ENCODE assay signal across 28 cellular contexts in genomic region chr9:113995963-113996362, GRCh38.
A peak's percentile ranks its signal among the peaks of the same experiment; 100 is the strongest.
DNase-seq lines count a peak whose midpoint lies in the region; ATAC-seq and TF ChIP-seq lines count a peak whose summit lies in the region.
"Had no signal": no experiment of that assay in that cellular context is flagged by ENCODE, and none has a peak within 500 bp of the region (broad histone marks: within the 10 kb centered on the region; RNA-seq: fewer than 3 reads in every experiment).

No MANE protein-coding gene starts in this region.

- H4K20me1 ChIP-seq in PC-3 (ENCODE audit: low read length): no peaks in the 10 kb centered on the region

- H3K4me2 ChIP-seq in PC-3 (ENCODE audit: low read length): no peak overlapping the region
- H3K4me2 ChIP-seq: smooth muscle cell had no signal

- BruUV-seq in PC-3 (replicated peaks; lab: Mats Ljungman, UMichigan): no TSS peak

- no peak overlapping the region for H3K27ac ChIP-seq in endodermal cell (ENCODE audit: low read depth, low read length)
- no peak overlapping the region for H3K27ac ChIP-seq in PC-3 (ENCODE audit: low read length)
- H3K27ac ChIP-seq: esophagus squamous epithelium, foreskin keratinocyte, vagina had no signal

- H3K9me3 Mint-ChIP-seq in natural killer cell treated with Interleukin-12 subunit alpha and Interleukin-12 subunit beta and Interleukin-15 and Interleukin-18, amount 100 ng/mL, for 72 hours: no peaks in the 10 kb centered on the region
- H3K9me3 Mint-ChIP-seq in natural killer cell (no peaks in the 10 kb centered on the region), endodermal cell (no peaks in the 10 kb centered on the region)
- H3K9me3 Mint-ChIP-seq: activated naive CD8-positive, alpha-beta T cell treated with anti-CD3 and anti-CD28 coated beads, Interleukin-2, amount 50 U/mL, for 24 hours; mesothelial cell of epicardium; naive B cell had no signal

- H2AFZ ChIP-seq in PC-3 (ENCODE audit: low read length): no peak overlapping the region

- no peaks in the 10 kb centered on the region for H3K79me2 ChIP-seq in PC-3 (ENCODE audit: low read length)

- DNase-seq in natural killer cell treated with Interleukin-12 subunit alpha and Interleukin-12 subunit beta and Interleukin-15 and Interleukin-18, amount 100 ng/mL, for 72 hours (ENCODE audit: low spot score): peak; percentile 6
- no peak for DNase-seq in natural killer cell
- DNase-seq in endodermal cell: peak; percentile 20
- DNase-seq in posterior vena cava (ENCODE audit: low spot score): peak; percentile 46
- DNase-seq in PC-3: no peak
- no peak for DNase-seq in HUDEP-2 (lab: John Stamatoyannopoulos, UW; ENCODE audit: unreplicated experiment in 76 of 76)
- DNase-seq: activated CD4-positive, alpha-beta T cell treated with anti-CD3 and anti-CD28 coated beads for 36 hours; activated CD8-positive, alpha-beta T cell treated with anti-CD3 and anti-CD28 coated beads, Interleukin-2, amount 10 ng/mL, durations not matched to agents 7 days and 5 days; activated naive CD4-positive, alpha-beta T cell; activated naive CD8-positive, alpha-beta T cell treated with anti-CD3 and anti-CD28 coated beads, Interleukin-2, amount 50 U/mL, for 24 hours; activated T-cell treated with anti-CD3 and anti-CD28 coated beads, Interleukin-2, amount 50 U/mL, for 1 hour; central memory CD4-positive, alpha-beta T cell; esophagus squamous epithelium; foreskin keratinocyte; Karpas-422; naive B cell; NCI-H1417 treated with DMSO at 0.1 percent for 48 hours; NCI-H2081 treated with DMSO at 0.1 percent for 48 hours; NCI-H345; NCI-H69; SIG-M5; stimulated activated CD4-positive, alpha-beta T cell treated with anti-CD3 and anti-CD28 coated beads, Interleukin-1b, Interleukin-23, amount 100 ng/mL, for 48 hours; stimulated activated naive CD8-positive, alpha-beta T cell treated with anti-CD3 and anti-CD28 coated beads, Interleukin-15, Interleukin-2, amounts not matched to agents 100 U/mL and 50 U/mL, for 24 hours had no signal

- TF ChIP-seq CTCF in natural killer cell (IDR thresholded peaks at IDR 0.05) (no peak), endodermal cell (conservative IDR thresholded peaks at IDR 0.05) (no peak), PC-3 (conservative IDR thresholded peaks at IDR 0.05; ENCODE audit: low read depth, low read length) (no peak)

- H3K4me3 Mint-ChIP-seq in natural killer cell treated with Interleukin-12 subunit alpha and Interleukin-12 subunit beta and Interleukin-15 and Interleukin-18, amount 100 ng/mL, for 72 hours: no peak overlapping the region
- no peak overlapping the region for H3K4me3 Mint-ChIP-seq in natural killer cell
- H3K4me3 Mint-ChIP-seq in endodermal cell: no peak overlapping the region
- H3K4me3 Mint-ChIP-seq: activated CD4-positive, alpha-beta T cell treated with anti-CD3 and anti-CD28 coated beads for 36 hours; activated CD8-positive, alpha-beta T cell treated with anti-CD3 and anti-CD28 coated beads, Interleukin-2, amount 10 ng/mL, durations not matched to agents 7 days and 5 days; activated naive CD8-positive, alpha-beta T cell treated with anti-CD3 and anti-CD28 coated beads, Interleukin-2, amount 50 U/mL, for 24 hours; mesothelial cell of epicardium had no signal

- H3K9me2 ChIP-seq in PC-3 (replicated peaks; ENCODE audit: low read length): no peaks in the 10 kb centered on the region

- CTCF ChIA-PET in PC-3 (lab: Charles Lee): no interaction called here

- ATAC-seq in natural killer cell treated with Interleukin-12 subunit alpha and Interleukin-12 subunit beta and Interleukin-15 and Interleukin-18, amount 100 ng/mL, for 72 hours: no peak
- ATAC-seq in natural killer cell (no peak), GM21447 (IDR thresholded peaks at IDR 0.05; ENCODE audit: unreplicated experiment) (no peak), PC-3 (no peak)
- ATAC-seq: activated CD4-positive, alpha-beta T cell treated with anti-CD3 and anti-CD28 coated beads for 36 hours; activated CD8-positive, alpha-beta T cell treated with anti-CD3 and anti-CD28 coated beads, Interleukin-2, amount 10 ng/mL, durations not matched to agents 7 days and 5 days; activated naive CD8-positive, alpha-beta T cell treated with anti-CD3 and anti-CD28 coated beads, Interleukin-2, amount 50 U/mL, for 24 hours; foreskin keratinocyte; Panc1; stimulated activated naive CD8-positive, alpha-beta T cell treated with anti-CD3 and anti-CD28 coated beads, Interleukin-15, Interleukin-2, amounts not matched to agents 100 U/mL and 50 U/mL, for 24 hours had no signal

- intact Hi-C loops in natural killer cell (cut with micrococcal nuclease): no loop called here
- intact Hi-C loops in posterior vena cava (cut with DNase I): loop anchor here in 1 of 2 donors (10.0 kb wide), 1 partner anchor 111 kb away; no protein-coding TSS in a partner anchor
- intact Hi-C loops in PC-3 (cut with micrococcal nuclease): no loop called here

- H3K4me1 Mint-ChIP-seq in natural killer cell treated with Interleukin-12 subunit alpha and Interleukin-12 subunit beta and Interleukin-15 and Interleukin-18, amount 100 ng/mL, for 72 hours (ENCODE audit: low read depth in 2 of 2): peaks cover 12 to 15% of the 10 kb centered on the region in 2 donors
- H3K4me1 Mint-ChIP-seq in natural killer cell: peaks cover 23 to 34% of the 10 kb centered on the region in 2 donors
- H3K4me1 Mint-ChIP-seq in endodermal cell: no peaks in the 10 kb centered on the region

- POLR2A ChIA-PET in PC-3 (lab: Charles Lee; ENCODE audit: unreplicated experiment): no interaction called here

- H3K4me1 ChIP-seq in endodermal cell (ENCODE audit: control insufficient read depth, insufficient read depth, low read length) (no peaks in the 10 kb centered on the region), PC-3 (ENCODE audit: insufficient read depth, low read length) (no peaks in the 10 kb centered on the region)
- H3K4me1 ChIP-seq: foreskin keratinocyte had no signal

- WGBS in endodermal cell (ENCODE audit: insufficient coverage in 1 of 2, insufficient read length in 1 of 2), 2 experiments: 92 to 95% methylated on average over 2 to 3 of the region's 3 CpGs

- no peaks in the 10 kb centered on the region for H3F3A ChIP-seq in PC-3 (ENCODE audit: low read length, unreplicated experiment)

- no peak overlapping the region for H3K4me3 ChIP-seq in endodermal cell (ENCODE audit: low read length)
- H3K4me3 ChIP-seq in PC-3 (ENCODE audit: low read length): no peak overlapping the region
- H3K4me3 ChIP-seq: esophagus squamous epithelium, smooth muscle cell, vagina had no signal

- no peak overlapping the region for H3K27ac Mint-ChIP-seq in natural killer cell treated with Interleukin-12 subunit alpha and Interleukin-12 subunit beta and Interleukin-15 and Interleukin-18, amount 100 ng/mL, for 72 hours
- no peak overlapping the region for H3K27ac Mint-ChIP-seq in natural killer cell
- peak overlapping the region; percentile 53 for H3K27ac Mint-ChIP-seq in endodermal cell
- H3K27ac Mint-ChIP-seq: activated CD4-positive, alpha-beta T cell treated with anti-CD3 and anti-CD28 coated beads for 36 hours; activated CD8-positive, alpha-beta T cell treated with anti-CD3 and anti-CD28 coated beads, Interleukin-2, amount 10 ng/mL, durations not matched to agents 7 days and 5 days; activated naive CD8-positive, alpha-beta T cell treated with anti-CD3 and anti-CD28 coated beads, Interleukin-2, amount 50 U/mL, for 24 hours had no signal

- no peaks in the 10 kb centered on the region for H3K9me3 ChIP-seq in endodermal cell (ENCODE audit: control insufficient read depth, low read length)
- no peaks in the 10 kb centered on the region for H3K9me3 ChIP-seq in PC-3 (ENCODE audit: low read length)
- H3K9me3 ChIP-seq: esophagus squamous epithelium, vagina had no signal

- no peaks in the 10 kb centered on the region for H3K27me3 Mint-ChIP-seq in natural killer cell treated with Interleukin-12 subunit alpha and Interleukin-12 subunit beta and Interleukin-15 and Interleukin-18, amount 100 ng/mL, for 72 hours
- H3K27me3 Mint-ChIP-seq in natural killer cell (ENCODE audit: low read depth in 2 of 2) (no peaks in the 10 kb centered on the region), endodermal cell (ENCODE audit: insufficient read depth) (no peaks in the 10 kb centered on the region)
- H3K27me3 Mint-ChIP-seq: activated CD4-positive, alpha-beta T cell treated with anti-CD3 and anti-CD28 coated beads for 36 hours; activated naive CD8-positive, alpha-beta T cell treated with anti-CD3 and anti-CD28 coated beads, Interleukin-2, amount 50 U/mL, for 24 hours; naive B cell had no signal

- H3K36me3 ChIP-seq in endodermal cell (ENCODE audit: control insufficient read depth, insufficient read depth, low read length): peaks cover 16% of the 10 kb centered on the region
- H3K36me3 ChIP-seq in PC-3 (ENCODE audit: low read depth, low read length): no peaks in the 10 kb centered on the region
- H3K36me3 ChIP-seq: esophagus squamous epithelium, vagina had no signal

- no peaks in the 10 kb centered on the region for H3K36me3 Mint-ChIP-seq in natural killer cell treated with Interleukin-12 subunit alpha and Interleukin-12 subunit beta and Interleukin-15 and Interleukin-18, amount 100 ng/mL, for 72 hours
- H3K36me3 Mint-ChIP-seq in natural killer cell: no peaks in the 10 kb centered on the region
- H3K36me3 Mint-ChIP-seq in endodermal cell (ENCODE audit: low read depth): peaks cover 17% of the 10 kb centered on the region
- H3K36me3 Mint-ChIP-seq: naive B cell had no signal

- H3K9ac ChIP-seq in endodermal cell (ENCODE audit: extremely low read depth, low read length, poor library complexity, severe bottlenecking) (no peak overlapping the region), PC-3 (ENCODE audit: low read length) (no peak overlapping the region)

- no peaks in the 10 kb centered on the region for H3K27me3 ChIP-seq in endodermal cell (ENCODE audit: control insufficient read depth, insufficient read depth, low read length, poor library complexity, severe bottlenecking)
- no peaks in the 10 kb centered on the region for H3K27me3 ChIP-seq in PC-3 (ENCODE audit: low read length)
- H3K27me3 ChIP-seq: esophagus squamous epithelium, foreskin keratinocyte, vagina had no signal

Comparison
In these comparisons a context has a peak if more than half of its experiments do, and no peak if none do; other contexts are left out.
1. DNase-seq: peak in natural killer cell treated with Interleukin-12 subunit alpha and Interleukin-12 subunit beta and Interleukin-15 and Interleukin-18, amount 100 ng/mL, for 72 hours (single experiment), endodermal cell (single experiment) and posterior vena cava (single experiment); none in natural killer cell (single experiment), PC-3 (single experiment) and HUDEP-2 (0 of 76).